10 cellular contexts compared by ENCODE assay signal in the genomic region with DNA sequence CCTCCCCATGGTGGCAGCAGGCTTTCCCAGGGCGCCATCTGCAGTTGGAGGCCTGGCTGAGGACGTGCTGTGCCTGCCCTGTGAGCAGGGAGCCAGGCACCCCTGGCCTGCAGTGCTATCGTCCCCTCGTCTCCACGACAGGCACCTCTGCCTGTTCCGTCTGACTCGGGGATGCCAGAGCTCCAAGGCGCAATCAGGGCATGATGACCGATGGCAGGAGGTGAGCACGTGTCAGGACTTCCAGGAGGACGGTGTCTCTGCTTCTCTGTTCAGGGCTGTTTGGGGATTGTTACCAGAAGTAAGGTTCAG.
A peak's percentile ranks its signal among the peaks of the same experiment; 100 is the strongest.
DNase-seq lines count a peak whose midpoint lies in the region; ATAC-seq and TF ChIP-seq lines count a peak whose summit lies in the region.
"Had no signal": no experiment of that assay in that cellular context is flagged by ENCODE, and none has a peak within 500 bp of the region (broad histone marks: within the 10 kb centered on the region; RNA-seq: fewer than 3 reads in every experiment).

No MANE protein-coding gene starts in this region.

- peaks cover 16% of the 10 kb centered on the region for H3K9me3 Mint-ChIP-seq in chondrocyte (ENCODE audit: low read depth)

- no peaks in the 10 kb centered on the region for H3K27me3 Mint-ChIP-seq in chondrocyte (ENCODE audit: low read depth)

- peak in 2 of 3 donors; percentile 8 to 12 for DNase-seq in stimulated activated CD4-positive, alpha-beta T cell treated with anti-CD3 and anti-CD28 coated beads, TNF-alpha, amount 100 ng/mL, for 48 hours (ENCODE audit: low read depth in 3 of 3)
- DNase-seq in stimulated activated CD4-positive, alpha-beta T cell treated with anti-CD3 and anti-CD28 coated beads, Interleukin-4, amount 100 ng/mL, for 4 hours = no peak
- DNase-seq in RPMI8226 (peak; percentile 22), chondrocyte (ENCODE audit: low spot score) (peak; percentile 63), NCI-H2196 (lab: John Stamatoyannopoulos, UW; ENCODE audit: unreplicated experiment) (no peak), UCSD-AML1 (lab: John Stamatoyannopoulos, UW; ENCODE audit: unreplicated experiment) (no peak), NCI-H2107 (lab: John Stamatoyannopoulos, UW) (no peak)
- DNase-seq: NCI-H1436 treated with DMSO at 0.1 percent for 48 hours had no signal

- peaks cover 31% of the 10 kb centered on the region for H3K4me1 Mint-ChIP-seq in chondrocyte (ENCODE audit: low read depth)

- H3K4me3 Mint-ChIP-seq in chondrocyte (ENCODE audit: unreplicated experiment) = no peak overlapping the region

- peaks cover 4% of the 10 kb centered on the region for H3K36me3 Mint-ChIP-seq in chondrocyte (ENCODE audit: low read depth)

- ATAC-seq in HG03097 (IDR thresholded peaks at IDR 0.05; ENCODE audit: low FRiP score, unreplicated experiment) = no peak
- ATAC-seq: Right ventricle myocardium inferior had no signal

- H3K27ac Mint-ChIP-seq in chondrocyte (ENCODE audit: unreplicated experiment) = peak overlapping the region; percentile 71

- peak; percentile 49 for TF ChIP-seq CTCF in chondrocyte (IDR thresholded peaks at IDR 0.05)

Comparison
In these comparisons a context has a peak if more than half of its experiments do, and no peak if none do; other contexts are left out.
1. DNase-seq: peak in stimulated activated CD4-positive, alpha-beta T cell treated with anti-CD3 and anti-CD28 coated beads, TNF-alpha, amount 100 ng/mL, for 48 hours (2 of 3), RPMI8226 (single experiment) and chondrocyte (single experiment); none in stimulated activated CD4-positive, alpha-beta T cell treated with anti-CD3 and anti-CD28 coated beads, Interleukin-4, amount 100 ng/mL, for 4 hours (0 of 2), NCI-H2196 (single experiment), UCSD-AML1 (single experiment) and NCI-H2107 (single experiment).